In the genomic region with DNA sequence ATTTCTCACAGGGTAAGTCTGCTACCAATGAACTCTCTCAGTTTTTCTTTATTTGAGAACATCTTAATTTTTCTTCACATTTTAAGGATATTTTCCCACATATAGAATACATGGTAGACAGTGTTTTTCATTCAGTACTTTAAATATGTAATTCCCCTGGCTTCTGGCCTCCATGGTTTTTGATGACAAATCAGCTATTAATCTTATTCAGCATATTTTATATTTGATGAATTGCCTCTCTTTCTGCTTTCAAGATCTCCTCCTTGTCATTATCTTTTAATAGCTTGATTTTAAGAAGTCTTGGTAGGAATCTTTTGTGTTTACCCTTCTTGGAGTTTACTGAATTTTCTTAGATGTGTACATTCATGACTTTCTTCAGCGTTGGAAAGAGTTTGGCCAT, we compare ENCODE assay signal across 34 cellular contexts. TPM values are rescaled to one million over a fixed set of nuclear protein-coding genes. Genes with fewer than 3 reads are reported as not detected.
DNase-seq lines count a peak whose midpoint lies in the region; ATAC-seq, FAIRE-seq and TF ChIP-seq lines count a peak whose summit lies in the region.
"Had no signal": no experiment of that assay in that cellular context is flagged by ENCODE, and none has a peak within 500 bp of the region (broad histone marks: within the 10 kb centered on the region; RNA-seq: fewer than 3 reads in every experiment).

No MANE protein-coding gene starts in this region.

- no peak overlapping the region for H3K4ac ChIP-seq in IMR-90 (ENCODE audit: low read depth, low read length)

- no peaks in the 10 kb centered on the region for H3K27me3 ChIP-seq in HepG2 (ENCODE audit: control insufficient read depth in 1 of 2, insufficient read depth in 2 of 2, low read length in 2 of 2)
- H3K27me3 ChIP-seq in right lobe of liver, result no peaks in the 10 kb centered on the region
- no peaks in the 10 kb centered on the region for H3K27me3 ChIP-seq in IMR-90 (ENCODE audit: control insufficient read depth, insufficient read depth, low read length)
- no peaks in the 10 kb centered on the region for H3K27me3 ChIP-seq in K562 (ENCODE audit: control insufficient read depth in 2 of 2, insufficient read depth in 2 of 2, low read length in 2 of 2)
- no peaks in the 10 kb centered on the region for H3K27me3 ChIP-seq in uterus
- H3K27me3 ChIP-seq: BLaER1; BLaER1 treated with 17β-estradiol and CSF1 and Interleukin-3, amounts not matched to agents 10 nM and 100 nM had no signal

- DNase-seq in HepG2 (ENCODE audit: low spot score) (no peak), right lobe of liver (no peak), A549 (ENCODE audit: low read depth in 1 of 2, low spot score in 1 of 2) (no peak), IMR-90 (no peak), K562 (ENCODE audit: extremely low read depth in 1 of 4, low spot score in 3 of 4) (no peak), amygdala (lab: John Stamatoyannopoulos, UW) (no peak), uterus (no peak)
- DNase-seq: 8988T; ACHN; AML-193; BE2C; C1 segment of cervical spinal cord; Caco-2; Calu3; CD4-positive, alpha-beta memory T cell; CD4-positive, alpha-beta T cell; CD4-positive, CD25-positive, alpha-beta regulatory T cell; CD8-positive, alpha-beta memory T cell; CD8-positive, alpha-beta T cell; COR-L47; DMS 273 treated with DMSO at 0.1 percent for 48 hours; DMS153; DMS53; DMS79; DMS79 treated with DMSO at 0.1 percent for 48 hours; DND-41; EL had no signal

- no peak overlapping the region for H4K91ac ChIP-seq in IMR-90 (ENCODE audit: insufficient read depth, low read depth, low read length)

- WGBS in HepG2 (ENCODE audit: low lambda C conversion rate), result 0% methylated on average over 1 of the region's 1 CpG
- WGBS in right lobe of liver (ENCODE audit: insufficient coverage, low coverage, low lambda C conversion rate, missing lambda C conversion rate), result 100% methylated on average over 1 of the region's 1 CpG
- 5% methylated on average over 1 of the region's 1 CpG for WGBS in A549 (ENCODE audit: missing lambda C conversion rate)
- WGBS in IMR-90 (ENCODE audit: extremely low coverage in 2 of 2, insufficient read length in 1 of 2), 2 experiments, result no CpG with 5 or more reads among the region's 1 CpG
- 7% methylated on average over 1 of the region's 1 CpG for WGBS in K562 (ENCODE audit: insufficient coverage, low coverage, missing lambda C conversion rate)

- H4K5ac ChIP-seq in IMR-90 (ENCODE audit: low read depth, low read length), result no peak overlapping the region

- TF ChIP-seq POLR2A in HepG2 (IDR thresholded peaks at IDR 0.05; ENCODE audit: insufficient read depth in 1 of 2, low read depth in 2 of 2, low read length in 2 of 2), result no peak
- no peak for TF ChIP-seq POLR2A in right lobe of liver (IDR thresholded peaks at IDR 0.05)
- TF ChIP-seq POLR2A in A549 (IDR thresholded peaks at IDR 0.05; ENCODE audit: low read length), result no peak
- no peak for TF ChIP-seq POLR2A in IMR-90 (IDR thresholded peaks at IDR 0.05; ENCODE audit: low read depth, low read length)
- no peak for TF ChIP-seq POLR2A in K562 (conservative IDR thresholded peaks at IDR 0.05)
- no peak for TF ChIP-seq POLR2A in uterus (IDR thresholded peaks at IDR 0.05)

- TF ChIP-seq EP300 in HepG2 (IDR thresholded peaks at IDR 0.05; ENCODE audit: low read depth in 2 of 2, low read length in 2 of 2) (no peak), HepG2 (CRISPR knock-in tag; IDR thresholded peaks at IDR 0.05; ENCODE audit: borderline replicate concordance) (no peak), A549 (IDR thresholded peaks at IDR 0.05) (no peak), K562 (IDR thresholded peaks at IDR 0.05; ENCODE audit: low read length) (no peak)

- POLR2A ChIA-PET in HepG2 (lab: Yijun Ruan, JAX), result no interaction called here
- POLR2A ChIA-PET in A549 (lab: Yijun Ruan, JAX), result no interaction called here
- POLR2A ChIA-PET in IMR-90 (lab: Charles Lee; ENCODE audit: unreplicated experiment), result no interaction called here
- POLR2A ChIA-PET in K562 (lab: Yijun Ruan, JAX), result no interaction called here

- H2AK5ac ChIP-seq in IMR-90 (ENCODE audit: low read depth, low read length), result no peak overlapping the region

- H3K9ac ChIP-seq in HepG2 (ENCODE audit: insufficient read depth, low read depth, low read length) (no peak overlapping the region), IMR-90 (ENCODE audit: low read depth, low read length) (no peak overlapping the region), K562 (ENCODE audit: insufficient read depth in 1 of 2, low read depth in 2 of 2, low read length in 2 of 2) (no peak overlapping the region)
- H3K9ac ChIP-seq: BLaER1; BLaER1 treated with 17β-estradiol and CSF1 and Interleukin-3, amounts not matched to agents 10 nM and 100 nM had no signal

- CTCF ChIA-PET in HepG2 (lab: Yijun Ruan, JAX; ENCODE audit: low intra/inter-chr PET ratio, low total read pairs), result no interaction called here
- CTCF ChIA-PET in A549 (lab: Yijun Ruan, JAX), result no interaction called here
- CTCF ChIA-PET in IMR-90 (lab: Yijun Ruan, JAX), result no interaction called here
- CTCF ChIA-PET in K562 (lab: Yijun Ruan, JAX; ENCODE audit: low intra/inter-chr PET ratio), result no interaction called here

- H3K9me3 ChIP-seq in HepG2 (ENCODE audit: low read length), result no peaks in the 10 kb centered on the region; the same call in 1 of the 2 replicates
- H3K9me3 ChIP-seq in right lobe of liver, result no peaks in the 10 kb centered on the region
- H3K9me3 ChIP-seq in A549, result no peaks in the 10 kb centered on the region
- no peaks in the 10 kb centered on the region for H3K9me3 ChIP-seq in IMR-90 (ENCODE audit: control insufficient read depth, insufficient read depth, low read length)
- H3K9me3 ChIP-seq in K562 (replicated peaks; ENCODE audit: control insufficient read depth, insufficient read depth, low read depth, low read length), result no peaks in the 10 kb centered on the region
- H3K9me3 ChIP-seq in uterus, result no peaks in the 10 kb centered on the region
- H3K9me3 ChIP-seq: BE2C, Caco-2 had no signal

- H3K4me3 ChIP-seq in HepG2 (replicated peaks in 1 of 3; ENCODE audit: insufficient read depth in 1 of 3, low read depth in 2 of 3, low read length in 3 of 3) (no peak overlapping the region), right lobe of liver (no peak overlapping the region), A549 (no peak overlapping the region), IMR-90 (ENCODE audit: insufficient read depth, low read depth, low read length) (no peak overlapping the region), K562 (no peak overlapping the region), uterus (no peak overlapping the region)
- H3K4me3 ChIP-seq: BLaER1; BLaER1 treated with 17β-estradiol and CSF1 and Interleukin-3, amounts not matched to agents 10 nM and 100 nM had no signal

- H2AK9ac ChIP-seq in IMR-90 (replicated peaks; ENCODE audit: low read depth, low read length, poor library complexity), result no peak overlapping the region

- FAIRE-seq in HepG2 (lab: Jason Lieb, UNC) (no peak), A549 (lab: Jason Lieb, UNC) (no peak), K562 (lab: Jason Lieb, UNC) (no peak)
- FAIRE-seq: D721Med had no signal

- no peak overlapping the region for H3K56ac ChIP-seq in IMR-90 (ENCODE audit: extremely low read depth, insufficient read depth, low read length)

- no peak overlapping the region for H3K23ac ChIP-seq in IMR-90 (ENCODE audit: low read depth, low read length)

- no peaks in the 10 kb centered on the region for H3K36me3 ChIP-seq in HepG2 (replicated peaks in 1 of 2; ENCODE audit: control insufficient read depth in 1 of 2, insufficient read depth in 2 of 2, low read length in 2 of 2)
- no peaks in the 10 kb centered on the region for H3K36me3 ChIP-seq in right lobe of liver
- no peaks in the 10 kb centered on the region for H3K36me3 ChIP-seq in IMR-90 (ENCODE audit: control insufficient read depth, insufficient read depth, low read length)
- H3K36me3 ChIP-seq in K562 (ENCODE audit: control insufficient read depth, insufficient read depth, low read length), result no peaks in the 10 kb centered on the region
- no peaks in the 10 kb centered on the region for H3K36me3 ChIP-seq in uterus
- H3K36me3 ChIP-seq: BE2C, BLaER1 had no signal

- in situ Hi-C loops in HepG2 (cut with HindIII; ENCODE audit: extremely low pct_ligation_motif_present, low pct_unique_long_range_greater_than_20kb) (no loop called here), IMR-90 (cut with MboI; ENCODE audit: low sequenced_read_pairs) (no loop called here), K562 (cut with MboI) (no loop called here)

- dilution Hi-C loops in IMR-90 (cut with HindIII; ENCODE audit: low sequenced_read_pairs, unreplicated experiment), result no loop called here

- H4K20me1 ChIP-seq in HepG2 (ENCODE audit: insufficient read depth, low read length) (no peaks in the 10 kb centered on the region), IMR-90 (ENCODE audit: insufficient read depth, low read length) (no peaks in the 10 kb centered on the region), K562 (replicated peaks; ENCODE audit: control insufficient read depth, insufficient read depth, low read length) (no peaks in the 10 kb centered on the region)
- H4K20me1 ChIP-seq: BLaER1 had no signal

- H3K9me1 ChIP-seq in IMR-90 (ENCODE audit: insufficient read depth, low read length) (no peaks in the 10 kb centered on the region), K562 (ENCODE audit: control insufficient read depth, insufficient read depth, low read length) (no peaks in the 10 kb centered on the region)

- no peak overlapping the region for H4K8ac ChIP-seq in IMR-90 (ENCODE audit: low read depth in 2 of 2, low read length in 2 of 2)

- H3K4me2 ChIP-seq in HepG2 (ENCODE audit: low read depth, low read length) (no peak overlapping the region), A549 (no peak overlapping the region), IMR-90 (ENCODE audit: low read depth, low read length) (no peak overlapping the region), K562 (ENCODE audit: insufficient read depth, low read length) (no peak overlapping the region)
- H3K4me2 ChIP-seq: BLaER1; BLaER1 treated with 17β-estradiol and CSF1 and Interleukin-3, amounts not matched to agents 10 nM and 100 nM had no signal

- TF ChIP-seq RAD21 in HepG2 (CRISPR knock-in tag; IDR thresholded peaks at IDR 0.05) (no peak), A549 (conservative IDR thresholded peaks at IDR 0.05 in 1 of 2, IDR thresholded peaks at IDR 0.05 in 1 of 2) (no peak), IMR-90 (IDR thresholded peaks at IDR 0.05; ENCODE audit: low read length) (no peak), K562 (CRISPR knock-in tag; conservative IDR thresholded peaks at IDR 0.05 in 1 of 2, IDR thresholded peaks at IDR 0.05 in 1 of 2) (no peak)

- intact Hi-C loops in HepG2 (cut with micrococcal nuclease; ENCODE audit: unreplicated experiment), result no loop called here
- intact Hi-C loops in right lobe of liver (cut with DNase I), result no loop called here
- intact Hi-C loops in IMR-90 (cut with micrococcal nuclease), result no loop called here
- intact Hi-C loops in K562 (cut with micrococcal nuclease), result no loop called here
- intact Hi-C loops in uterus (cut with DNase I; ENCODE audit: low total_unique reads), result no loop called here

- H2AFZ ChIP-seq in HepG2 (ENCODE audit: low read length) (no peak overlapping the region), IMR-90 (replicated peaks; ENCODE audit: low read length, poor library complexity) (no peak overlapping the region), K562 (ENCODE audit: low read depth, low read length) (no peak overlapping the region)

- no peak overlapping the region for H2BK120ac ChIP-seq in IMR-90 (ENCODE audit: low read depth, low read length)

- H3K27ac ChIP-seq in HepG2 (ENCODE audit: extremely low read length, insufficient read depth, low read length), result no peak overlapping the region
- H3K27ac ChIP-seq in right lobe of liver, result no peak overlapping the region
- no peak overlapping the region for H3K27ac ChIP-seq in A549
- H3K27ac ChIP-seq in IMR-90 (ENCODE audit: insufficient read depth, low read length), result no peak overlapping the region
- H3K27ac ChIP-seq in K562 (ENCODE audit: extremely low read depth, low read depth, low read length), result no peak overlapping the region
- H3K27ac ChIP-seq in uterus, result no peak overlapping the region
- H3K27ac ChIP-seq: 22Rv1; BLaER1; BLaER1 treated with 17β-estradiol and CSF1 and Interleukin-3, amounts not matched to agents 10 nM and 100 nM; C4-2B had no signal

- H2BK5ac ChIP-seq in IMR-90 (ENCODE audit: low read depth, low read length, poor library complexity, severe bottlenecking), result no peak overlapping the region

- TF ChIP-seq CTCF in HepG2 (CRISPR knock-in tag; IDR thresholded peaks at IDR 0.05), result no peak
- no peak for TF ChIP-seq CTCF in right lobe of liver (IDR thresholded peaks at IDR 0.05)
- no peak for TF ChIP-seq CTCF in A549 (IDR thresholded peaks at IDR 0.05)
- no peak for TF ChIP-seq CTCF in IMR-90 (conservative IDR thresholded peaks at IDR 0.05; ENCODE audit: low read depth, low read length)
- no peak for TF ChIP-seq CTCF in K562 (IDR thresholded peaks at IDR 0.05 in 2 of 3, conservative IDR thresholded peaks at IDR 0.05 in 1 of 3; ENCODE audit: insufficient read depth in 2 of 3, low read depth in 1 of 3, low read length in 3 of 3)
- TF ChIP-seq CTCF in uterus (IDR thresholded peaks at IDR 0.05), result no peak

- no peak for ATAC-seq in HepG2
- no peak for ATAC-seq in right lobe of liver
- no peak for ATAC-seq in A549
- no peak for ATAC-seq in IMR-90 (ENCODE audit: low read depth)
- ATAC-seq in K562, result no peak
- no peak for ATAC-seq in HG03342 (IDR thresholded peaks at IDR 0.05; ENCODE audit: unreplicated experiment)
- ATAC-seq: CD8-positive, alpha-beta T cell had no signal

- H2BK15ac ChIP-seq in IMR-90 (ENCODE audit: low read depth, low read length), result no peak overlapping the region

- no peaks in the 10 kb centered on the region for H3K79me1 ChIP-seq in IMR-90 (ENCODE audit: low read depth in 1 of 2, low read length in 2 of 2)

- no peak overlapping the region for H3K18ac ChIP-seq in IMR-90 (ENCODE audit: low read depth, low read length)

- no peak overlapping the region for H3K14ac ChIP-seq in IMR-90 (replicated peaks; ENCODE audit: low read depth, low read length)

- no peak overlapping the region for H2BK20ac ChIP-seq in IMR-90 (ENCODE audit: low read depth, low read length)

- H3K4me1 ChIP-seq in HepG2 (ENCODE audit: insufficient read depth, low read length) (no peaks in the 10 kb centered on the region), right lobe of liver (no peaks in the 10 kb centered on the region), A549 (no peaks in the 10 kb centered on the region), IMR-90 (ENCODE audit: control insufficient read depth, insufficient read depth, low read length) (no peaks in the 10 kb centered on the region), K562 (replicated peaks in 1 of 2; ENCODE audit: control insufficient read depth in 2 of 2, insufficient read depth in 2 of 2, low read length in 2 of 2) (no peaks in the 10 kb centered on the region), uterus (no peaks in the 10 kb centered on the region)
- H3K4me1 ChIP-seq: BE2C; BLaER1; BLaER1 treated with 17β-estradiol and CSF1 and Interleukin-3, amounts not matched to agents 10 nM and 100 nM had no signal

- BruUV-seq in HepG2 (replicated peaks; lab: Mats Ljungman, UMichigan) (no TSS peak), IMR-90 (replicated peaks; lab: Mats Ljungman, UMichigan) (no TSS peak), K562 (replicated peaks; lab: Mats Ljungman, UMichigan) (no TSS peak)

- H3K79me2 ChIP-seq in HepG2 (ENCODE audit: insufficient read depth, low read length) (no peaks in the 10 kb centered on the region), K562 (ENCODE audit: control insufficient read depth, insufficient read depth, low read length) (no peaks in the 10 kb centered on the region)

RNA-seq across cellular contexts. Expression of a gene that starts 27.6 kb away (rescaled TPM):
- total RNA-seq in HepG2 (2016; rRNA removed; fragmentation: Illumina TruSeq; extraction: Trizol) (0.20 TPM in 1 of 2 replicates, not detected in the other), right lobe of liver (1 to 10 TPM; 1.5 to 4.7 (median 3.6) TPM), IMR-90 (2012; rRNA removed) (0.54 and 0.56 TPM in 2 replicates), K562 (2014; rRNA removed) (1.1 and 2.0 TPM in 2 replicates), K562 (2014; rRNA removed; fragmentation: Illumina TruSeq; extraction: Trizol) (1.2 and 1.4 TPM in 2 replicates), K562 (2015; rRNA removed; fragmentation: Illumina TruSeq; extraction: Trizol) (1.5 and 2.0 TPM in 2 replicates), K562 (2021) (0.94 and 2.1 TPM in 2 replicates), uterus (1 to 10 TPM in 2 of 4 donors, under 1 TPM in 1, not detected in 1; 0.29 to 3.7 (median 2.1) TPM)
- total RNA-seq in HepG2 (2016; cell fraction: cytosol; rRNA removed; fragmentation: Illumina TruSeq; extraction: Trizol; ENCODE audit: low read depth), result not detected in 2 replicates
- total RNA-seq in HepG2 (2016; cell fraction: insoluble cytoplasmic fraction; rRNA removed; fragmentation: Illumina TruSeq; extraction: Trizol), result not detected in 2 replicates
- 0.07 and 0.15 TPM in 2 replicates for total RNA-seq in HepG2 (2016; cell fraction: membrane; rRNA removed; fragmentation: Illumina TruSeq; extraction: Trizol)
- 0.44 TPM in 1 of 2 replicates, not detected in the other for total RNA-seq in HepG2 (2016; cell fraction: nucleus; rRNA removed; fragmentation: Illumina TruSeq; extraction: Trizol)
- polyA plus RNA-seq in HepG2 (2011; rRNA removed) (0.13 and 0.30 TPM in 2 replicates), A549 (2011; rRNA removed) (0.22 and 0.32 TPM in 2 replicates), A549 (2017; fragmentation: RNase III; extraction: RNeasy Plus Mini Kit Qiagen cat#74134 plus additional on column Dnase treatment) (0.05 to 0.13 TPM in 2 of 3 replicates, not detected in the other), IMR-90 (2012; rRNA removed) (0.29 and 0.33 TPM in 2 replicates), K562 (2011; rRNA removed) (1.5 and 3.3 TPM in 2 replicates), K562 (2014; fragmentation: Illumina TruSeq; extraction: Trizol) (1.5 TPM in 2 replicates), K562 (2014; fragmentation: Nextera tagmentation; extraction: Ambion mirVana) (1 to 10 TPM; 1.3 to 1.9 TPM), K562 (2014; rRNA removed) (1.0 and 1.1 TPM in 2 replicates)
- 0.05 TPM in 1 of 2 replicates, not detected in the other for polyA plus RNA-seq in HepG2 (2011; cell fraction: cytosol; rRNA removed)
- polyA plus RNA-seq in HepG2 (2011; cell fraction: nucleus; rRNA removed), result 0.71 and 0.74 TPM in 2 replicates
- not detected in 2 replicates for polyA plus RNA-seq in HepG2 (2012)
- 0.08 and 0.14 TPM in 2 replicates for polyA plus RNA-seq in HepG2 (2016; cell fraction: cytosol; fragmentation: Illumina TruSeq; extraction: Trizol; ENCODE audit: low read depth)
- 0.39 TPM in 1 of 2 replicates, not detected in the other for polyA plus RNA-seq in HepG2 (2016; cell fraction: insoluble cytoplasmic fraction; fragmentation: Illumina TruSeq; extraction: Trizol; ENCODE audit: low read depth)
- polyA plus RNA-seq in HepG2 (2016; cell fraction: membrane; fragmentation: Illumina TruSeq; extraction: Trizol; ENCODE audit: low read depth), result 0.09 and 0.54 TPM in 2 replicates
- polyA plus RNA-seq in HepG2 (2016; cell fraction: nucleus; fragmentation: Illumina TruSeq; extraction: Trizol; ENCODE audit: insufficient read depth, low read depth), result 0.17 TPM in 1 of 2 replicates, not detected in the other
- not detected in 2 replicates for polyA minus RNA-seq in HepG2 (2011; rRNA and poly(A)+ RNA removed; ENCODE audit: low replicate concordance)
- not detected in 2 replicates for polyA minus RNA-seq in HepG2 (2011; cell fraction: cytosol; rRNA and poly(A)+ RNA removed)
- 1.7 and 4.0 TPM in 2 replicates for polyA minus RNA-seq in HepG2 (2011; cell fraction: nucleus; rRNA and poly(A)+ RNA removed)
- polyA plus RNA-seq in A549 (2012; cell fraction: cytosol; rRNA removed), result not detected in 2 replicates
- 0.05 TPM in 1 of 2 replicates, not detected in the other for polyA plus RNA-seq in A549 (2012; cell fraction: nucleus; rRNA removed)
- 0.45 TPM in 1 of 2 replicates, not detected in the other for polyA minus RNA-seq in A549 (2011; rRNA and poly(A)+ RNA removed)
- polyA plus RNA-seq in IMR-90 (2012; cell fraction: cytosol; rRNA removed), result 0.18 and 1.2 TPM in 2 replicates
- 0.70 and 2.5 TPM in 2 replicates for polyA plus RNA-seq in IMR-90 (2012; cell fraction: nucleus; rRNA removed; ENCODE audit: low replicate concordance)
- 0.60 and 1.9 TPM in 2 replicates for total RNA-seq in K562 (2011; cell fraction: chromatin; rRNA removed; ENCODE audit: low replicate concordance)
- total RNA-seq in K562 (2011; cell fraction: nucleolus; rRNA removed), result 1.2 TPM in 2 replicates
- total RNA-seq in K562 (2011; cell fraction: nucleoplasm; rRNA removed), result 0.73 and 1.5 TPM in 2 replicates
- polyA plus RNA-seq in K562 (2011; cell fraction: cytosol; rRNA removed), result 0.72 and 1.5 TPM in 2 replicates
- polyA plus RNA-seq in K562 (2011; cell fraction: nucleus; rRNA removed), result 0.75 and 1.8 TPM in 2 replicates
- polyA plus RNA-seq in K562 (2012), result 1.2 TPM in 2 replicates
- 0.60 and 1.6 TPM in 2 replicates for polyA minus RNA-seq in K562 (2011; rRNA and poly(A)+ RNA removed)
- not detected in 2 replicates for polyA minus RNA-seq in K562 (2011; cell fraction: cytosol; rRNA and poly(A)+ RNA removed)
- 1.1 and 2.2 TPM in 2 replicates for polyA minus RNA-seq in K562 (2011; cell fraction: nucleus; rRNA and poly(A)+ RNA removed)
- total RNA-seq: A172 had no signal
